8 cellular contexts compared by ENCODE assay signal in the genomic region with DNA sequence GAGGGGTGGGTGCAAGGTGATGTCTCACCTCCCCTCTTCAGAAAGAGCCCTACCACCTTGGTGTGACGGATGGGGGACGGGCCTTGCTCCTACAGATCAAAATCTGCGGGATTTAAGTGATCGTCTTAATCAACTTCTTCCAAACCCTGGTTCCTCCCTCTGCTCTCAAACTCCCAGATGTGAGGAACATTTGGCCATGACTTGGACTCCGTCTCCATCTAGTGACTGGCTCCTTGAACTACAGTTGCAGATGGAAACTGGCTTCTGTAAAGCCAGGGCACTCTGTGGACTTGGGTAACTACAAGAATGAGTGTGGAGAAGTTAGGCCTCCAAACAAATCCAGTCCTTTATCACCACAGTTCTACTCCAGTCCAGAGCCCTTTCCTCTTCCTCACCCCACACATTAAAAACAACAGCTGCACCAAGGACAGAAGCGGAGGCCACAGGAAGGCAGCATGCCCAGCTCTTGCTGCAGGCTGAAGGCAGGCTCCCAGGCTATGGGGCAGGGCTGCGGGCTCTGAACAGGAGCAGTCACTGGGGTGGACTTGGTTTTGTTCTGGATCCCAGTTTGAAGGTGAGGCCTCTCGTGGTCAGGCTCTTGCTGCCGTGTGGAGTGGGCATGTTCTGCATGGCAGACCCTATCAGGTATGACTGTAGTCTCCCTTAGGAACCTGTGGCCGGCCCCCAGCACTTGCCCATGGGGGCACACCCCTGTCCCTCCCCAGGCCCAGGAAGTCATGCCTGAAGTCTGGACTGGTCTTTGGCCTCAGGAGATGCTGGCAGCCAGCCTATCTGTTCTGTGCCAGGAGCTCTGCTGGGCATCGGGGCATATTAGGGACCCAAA.
DNase-seq lines count a peak whose midpoint lies in the region; ATAC-seq, FAIRE-seq and TF ChIP-seq lines count a peak whose summit lies in the region.

No MANE protein-coding gene starts in this region.

- peak; percentile 67 for ATAC-seq in GM21423 (IDR thresholded peaks at IDR 0.05; ENCODE audit: unreplicated experiment)

- no peaks in the 10 kb centered on the region for H3K4me1 ChIP-seq in NT2/D1 (ENCODE audit: insufficient read depth, insufficient read length)
- no peaks in the 10 kb centered on the region for H3K4me1 ChIP-seq in breast epithelium
- H3K4me1 ChIP-seq in kidney (ENCODE audit: control insufficient read depth in 1 of 2, insufficient read depth in 1 of 2, low read depth in 1 of 2, low read length in 2 of 2), result no peaks in the 10 kb centered on the region
- no peaks in the 10 kb centered on the region for H3K4me1 ChIP-seq in thyroid gland

- TF ChIP-seq POLR2A in breast epithelium (IDR thresholded peaks at IDR 0.05), result no peak
- no peak for TF ChIP-seq POLR2A in thyroid gland (IDR thresholded peaks at IDR 0.05)

- peak in 2 of 3 experiments; percentile 14 to 62 for DNase-seq in NCI-H1417 (lab: John Stamatoyannopoulos, UW)
- no peak for DNase-seq in NCI-H1417 treated with DMSO at 0.1 percent for 48 hours (lab: John Stamatoyannopoulos, UW)
- peak; percentile 27 for DNase-seq in HK-2 (ENCODE audit: unreplicated experiment)
- peak; percentile 85 for DNase-seq in NT2/D1 (ENCODE audit: low read depth, low spot score)
- DNase-seq in breast epithelium (ENCODE audit: low spot score in 2 of 2), result no peak
- DNase-seq in kidney, result no peak
- DNase-seq in thyroid gland, result peak; percentile 46 to 55

- FAIRE-seq in kidney (lab: Jason Lieb, UNC), result no peak

- intact Hi-C loops in breast epithelium (cut with DNase I; ENCODE audit: low total_unique reads) (no loop called here), kidney (cut with DNase I) (no loop called here), thyroid gland (cut with DNase I) (no loop called here)

- H3K9me3 ChIP-seq in NT2/D1 (ENCODE audit: insufficient read depth, low read length) (no peaks in the 10 kb centered on the region), breast epithelium (no peaks in the 10 kb centered on the region), kidney (ENCODE audit: control insufficient read depth in 1 of 2, low read length in 2 of 2) (no peaks in the 10 kb centered on the region), thyroid gland (no peaks in the 10 kb centered on the region)

- no peak overlapping the region for H3K4me3 ChIP-seq in NT2/D1 (ENCODE audit: insufficient read length, low read depth)
- no peak overlapping the region for H3K4me3 ChIP-seq in breast epithelium
- H3K4me3 ChIP-seq in kidney (ENCODE audit: low read length in 2 of 2), result no peak overlapping the region
- H3K4me3 ChIP-seq in thyroid gland (replicated peaks in 1 of 3), result no peak overlapping the region

- WGBS in thyroid gland, 2 donors, result 44% methylated on average over 10 to 11 of the region's 11 CpGs

- H3K9ac ChIP-seq in NT2/D1 (ENCODE audit: insufficient read length, low read depth) (no peak overlapping the region), kidney (ENCODE audit: low read length in 2 of 2) (no peak overlapping the region)

- no peaks in the 10 kb centered on the region for H3K27me3 ChIP-seq in NT2/D1 (ENCODE audit: insufficient read depth, insufficient read length)
- peaks cover 0 to 3% of the 10 kb centered on the region in 2 donors for H3K27me3 ChIP-seq in breast epithelium
- H3K27me3 ChIP-seq in thyroid gland, result no peaks in the 10 kb centered on the region

- peak in 2 of 3 donors; percentile 47 to 69 for TF ChIP-seq CTCF in breast epithelium (IDR thresholded peaks at IDR 0.05)
- peak; percentile 82 for TF ChIP-seq CTCF in kidney (IDR thresholded peaks at IDR 0.05; ENCODE audit: borderline replicate concordance, extremely low read depth, insufficient read depth)
- TF ChIP-seq CTCF in thyroid gland (IDR thresholded peaks at IDR 0.05), result peak; percentile 51 to 91 (median 80)

- H3K27ac ChIP-seq in breast epithelium (no peak overlapping the region), kidney (ENCODE audit: low read depth in 2 of 2, low read length in 2 of 2) (no peak overlapping the region), thyroid gland (no peak overlapping the region)

- H3K36me3 ChIP-seq in NT2/D1 (ENCODE audit: insufficient read depth, insufficient read length, low read length) (no peaks in the 10 kb centered on the region), breast epithelium (no peaks in the 10 kb centered on the region), kidney (ENCODE audit: control insufficient read depth in 1 of 2, insufficient read depth in 2 of 2, low read length in 2 of 2) (no peaks in the 10 kb centered on the region), thyroid gland (no peaks in the 10 kb centered on the region)

Comparison
In these comparisons a context has a peak if more than half of its experiments do, and no peak if none do; other contexts are left out.
1. DNase-seq: peak in NCI-H1417 (2 of 3), HK-2 (single experiment), NT2/D1 (single experiment) and thyroid gland (2 of 2); none in NCI-H1417 treated with DMSO at 0.1 percent for 48 hours (single experiment), breast epithelium (0 of 2) and kidney (single experiment).
2. Peak in every context shown above with its lines, with median percentiles within 50 percentile points of each other: CTCF ChIP-seq.